In genomic region chr19:36771275-36772231, GRCh38 we compare ENCODE assay signal across 8 cellular contexts. TPM values are rescaled to one million over a fixed set of nuclear protein-coding genes. Genes with fewer than 3 reads are reported as not detected.
A peak's percentile ranks its signal among the peaks of the same experiment; 100 is the strongest.
DNase-seq lines count a peak whose midpoint lies in the region; ATAC-seq, FAIRE-seq and TF ChIP-seq lines count a peak whose summit lies in the region.

No MANE protein-coding gene starts in this region.

- peak overlapping the region; percentile 65 for H3K4me2 ChIP-seq in SU-DHL-6 (ENCODE audit: low read depth, low read length, poor library complexity, severe bottlenecking)

- H3K79me2 ChIP-seq in SU-DHL-6 (ENCODE audit: insufficient read depth, low read length) = peaks cover 24% of the 10 kb centered on the region

- intact Hi-C loops in right lobe of liver (cut with DNase I) = loop anchor here in 1 of 2 donors (10.0 kb wide), 1 partner anchor 73 kb away; no protein-coding TSS in a partner anchor

- no peak for TF ChIP-seq POLR2A in right lobe of liver (IDR thresholded peaks at IDR 0.05)

- peak overlapping the region; percentile 93 for H2AFZ ChIP-seq in SU-DHL-6 (ENCODE audit: low read depth, low read length, severe bottlenecking)

- H3K9me3 Mint-ChIP-seq in stimulated activated naive B cell treated with anti-CD40 and anti-IgM and Interleukin-4, amounts not matched to agents 10 μg/mL and 1 μg/mL and 100 μg/mL, for 72 hours = peaks cover 5 to 7% of the 10 kb centered on the region in 2 donors

- H3K4me3 ChIP-seq in SU-DHL-6 (ENCODE audit: insufficient read depth, low read length, poor library complexity, severe bottlenecking) (peak overlapping the region; percentile 58), right lobe of liver (peak overlapping the region; percentile 64 to 88 (median 70))

- ATAC-seq in right lobe of liver (peak in 3 of 4 donors; percentile 9 to 18 (median 13)), HG03097 (IDR thresholded peaks at IDR 0.05; ENCODE audit: low FRiP score, unreplicated experiment) (no peak), HG02870 (IDR thresholded peaks at IDR 0.05; ENCODE audit: unreplicated experiment) (no peak)
- ATAC-seq in stimulated activated naive B cell treated with anti-CD40 and anti-IgM and Interleukin-4, amounts not matched to agents 10 μg/mL and 1 μg/mL and 100 μg/mL, for 72 hours (replicated peaks) = peak; percentile 64 to 67

- FAIRE-seq in HTR-8/SVneo (lab: Jason Lieb, UNC) = peak; percentile 84

- H3K36me3 ChIP-seq in SU-DHL-6 (ENCODE audit: low read length) = peaks cover 6% of the 10 kb centered on the region; the same call in 1 of the 2 replicates
- H3K36me3 ChIP-seq in right lobe of liver = peaks cover 0 to 3% (median 0%) of the 10 kb centered on the region in 4 donors

- H3K27me3 ChIP-seq in SU-DHL-6 (ENCODE audit: low read length) (no peaks in the 10 kb centered on the region), right lobe of liver (no peaks in the 10 kb centered on the region)

- H3F3A ChIP-seq in SU-DHL-6 (ENCODE audit: insufficient read depth) = no peaks in the 10 kb centered on the region

- WGBS in right lobe of liver (ENCODE audit: insufficient coverage, low coverage, low lambda C conversion rate, missing lambda C conversion rate) = 2% methylated on average over 19 of the region's 29 CpGs

- H3K4me1 ChIP-seq in right lobe of liver = peaks cover 0 to 10% (median 2%) of the 10 kb centered on the region in 4 donors

- H3K27ac ChIP-seq in SU-DHL-6 (ENCODE audit: low read depth, low read length) (no peak overlapping the region), right lobe of liver (peak overlapping the region; percentile 17 to 63 (median 50))

- DNase-seq in DMS53 (lab: John Stamatoyannopoulos, UW) = peak; percentile 97
- peak; percentile 60 for DNase-seq in HTR-8/SVneo (ENCODE audit: insufficient read length, low spot score)
- peak; percentile 59 for DNase-seq in ecto neural progenitor cell (ENCODE audit: low spot score)
- DNase-seq in right lobe of liver = peak; percentile 59 to 69 (median 69)
- peak; percentile 83 for DNase-seq in stimulated activated naive B cell treated with anti-CD40 and anti-IgM and Interleukin-4, amounts not matched to agents 10 μg/mL and 1 μg/mL and 100 μg/mL, for 72 hours

- H3K4me1 Mint-ChIP-seq in stimulated activated naive B cell treated with anti-CD40 and anti-IgM and Interleukin-4, amounts not matched to agents 10 μg/mL and 1 μg/mL and 100 μg/mL, for 72 hours = peaks cover 12% of the 10 kb centered on the region in 2 donors

- H3K9me2 ChIP-seq in SU-DHL-6 (replicated peaks; ENCODE audit: insufficient read depth, low read length) = no peaks in the 10 kb centered on the region

- TF ChIP-seq CTCF in SU-DHL-6 (IDR thresholded peaks at IDR 0.05; ENCODE audit: insufficient read depth, low read length, poor library complexity, severe bottlenecking) = no peak
- no peak for TF ChIP-seq CTCF in right lobe of liver (IDR thresholded peaks at IDR 0.05)

- H3K9me3 ChIP-seq in SU-DHL-6 (ENCODE audit: insufficient read depth, low read length) (peaks cover 33% of the 10 kb centered on the region), right lobe of liver (peaks cover 0 to 13% (median 0%) of the 10 kb centered on the region in 4 donors)

- H3K4me3 Mint-ChIP-seq in stimulated activated naive B cell treated with anti-CD40 and anti-IgM and Interleukin-4, amounts not matched to agents 10 μg/mL and 1 μg/mL and 100 μg/mL, for 72 hours = peak overlapping the region; percentile 90 to 94

- peak overlapping the region; percentile 98 for H3K27ac Mint-ChIP-seq in stimulated activated naive B cell treated with anti-CD40 and anti-IgM and Interleukin-4, amounts not matched to agents 10 μg/mL and 1 μg/mL and 100 μg/mL, for 72 hours

- H4K20me1 ChIP-seq in SU-DHL-6 (ENCODE audit: low read depth, low read length) = no peaks in the 10 kb centered on the region

- peaks cover 38 to 46% of the 10 kb centered on the region in 2 donors for H3K36me3 Mint-ChIP-seq in stimulated activated naive B cell treated with anti-CD40 and anti-IgM and Interleukin-4, amounts not matched to agents 10 μg/mL and 1 μg/mL and 100 μg/mL, for 72 hours

- H3K27me3 Mint-ChIP-seq in stimulated activated naive B cell treated with anti-CD40 and anti-IgM and Interleukin-4, amounts not matched to agents 10 μg/mL and 1 μg/mL and 100 μg/mL, for 72 hours = no peaks in the 10 kb centered on the region

- peak overlapping the region; percentile 75 for H3K9ac ChIP-seq in SU-DHL-6 (ENCODE audit: low read length)

RNA-seq across cellular contexts. Expression of gene ZNF850, which starts 1.1 kb away (rescaled TPM):
- 1 to 10 TPM in 3 of 6 experiments, under 1 TPM in 3; 0.68 to 1.1 (median 0.96) TPM for total RNA-seq in right lobe of liver

Comparison
In these comparisons a context has a peak if more than half of its experiments do, and no peak if none do; other contexts are left out.
1. ATAC-seq: peak in right lobe of liver (3 of 4) and stimulated activated naive B cell treated with anti-CD40 and anti-IgM and Interleukin-4, amounts not matched to agents 10 μg/mL and 1 μg/mL and 100 μg/mL, for 72 hours (2 of 2); none in HG03097 (single experiment) and HG02870 (single experiment).
2. Peak in every context shown above with its lines, with median percentiles within 50 percentile points of each other: DNase-seq.